In the genomic region with DNA sequence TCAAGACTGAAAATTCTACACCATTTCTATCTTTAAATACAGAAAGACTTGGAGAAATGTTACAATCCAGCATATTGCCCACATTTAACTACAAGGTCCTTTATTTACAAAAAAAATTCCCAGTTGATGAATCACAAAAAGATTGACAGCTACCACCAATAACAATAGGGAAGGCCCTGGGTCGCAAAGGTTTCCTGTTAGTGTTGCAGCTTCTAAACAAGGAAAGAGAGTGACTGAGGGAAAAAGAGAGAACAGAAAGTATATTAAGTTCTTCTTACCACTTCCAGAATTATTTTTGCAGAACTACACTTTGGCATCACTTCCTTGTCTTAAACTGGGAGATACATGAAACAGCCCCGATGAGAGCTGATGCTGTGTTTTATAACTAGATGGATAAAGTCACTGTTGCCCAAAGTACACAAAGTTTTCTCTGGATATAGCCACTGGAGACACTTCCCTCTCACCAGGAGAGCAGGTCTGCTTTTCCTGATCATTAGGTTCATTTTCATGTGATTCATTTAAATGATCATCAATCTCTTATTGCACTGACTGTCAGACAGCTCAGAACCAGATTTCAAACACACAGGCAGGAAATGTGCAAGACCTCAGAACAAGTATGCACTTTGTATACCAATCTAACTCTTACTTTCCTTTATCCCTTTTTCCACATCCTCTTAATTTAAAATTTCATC, we compare ENCODE assay signal across 9 cellular contexts. TPM values are rescaled to one million over a fixed set of nuclear protein-coding genes. Genes with fewer than 3 reads are reported as not detected.
DNase-seq lines count a peak whose midpoint lies in the region; ATAC-seq, FAIRE-seq and TF ChIP-seq lines count a peak whose summit lies in the region.
"Had no signal": no experiment of that assay in that cellular context is flagged by ENCODE, and none has a peak within 500 bp of the region (broad histone marks: within the 10 kb centered on the region; RNA-seq: fewer than 3 reads in every experiment).

No MANE protein-coding gene starts in this region.

- H3K9me3 ChIP-seq in pancreas: no peaks in the 10 kb centered on the region
- H3K9me3 ChIP-seq: gastrocnemius medialis had no signal

- peaks cover 0 to 18% (median 0%) of the 10 kb centered on the region in 3 donors for H3K4me1 ChIP-seq in pancreas
- H3K4me1 ChIP-seq: gastrocnemius medialis had no signal

- H3K4me3 ChIP-seq in pancreas: no peak overlapping the region
- H3K4me3 ChIP-seq: gastrocnemius medialis had no signal

- ATAC-seq in GM21526 (IDR thresholded peaks at IDR 0.05; ENCODE audit: low FRiP score, unreplicated experiment) (peak; percentile 63), pancreas (peak in 3 of 4 donors; percentile 57 to 80 (median 78)), GM18517 (IDR thresholded peaks at IDR 0.05; ENCODE audit: unreplicated experiment) (no peak), HG02588 (IDR thresholded peaks at IDR 0.05; ENCODE audit: unreplicated experiment) (no peak)
- no peak for ATAC-seq in effector memory CD8-positive, alpha-beta T cell (replicated peaks)

- H3K27ac Mint-ChIP-seq in effector memory CD8-positive, alpha-beta T cell: no peak overlapping the region

- H3K4me1 Mint-ChIP-seq in effector memory CD8-positive, alpha-beta T cell (ENCODE audit: low read depth in 2 of 2): no peaks in the 10 kb centered on the region

- peaks cover 0 to 5% of the 10 kb centered on the region in 2 donors for H3K9me3 Mint-ChIP-seq in effector memory CD8-positive, alpha-beta T cell

- intact Hi-C loops in pancreas (cut with DNase I): no loop called here

- peaks cover 0 to 10% (median 4%) of the 10 kb centered on the region in 3 donors for H3K36me3 ChIP-seq in pancreas
- H3K36me3 ChIP-seq: gastrocnemius medialis had no signal

- FAIRE-seq in pancreas (lab: Jason Lieb, UNC): no peak

- H3K4me3 Mint-ChIP-seq in effector memory CD8-positive, alpha-beta T cell: no peak overlapping the region

- TF ChIP-seq CTCF in pancreas (IDR thresholded peaks at IDR 0.05): no peak

- DNase-seq in NOMO-1 treated with DMSO at 0.1 percent for 48 hours (lab: John Stamatoyannopoulos, UW; ENCODE audit: unreplicated experiment) (peak; percentile 92), epithelial cell of prostate (ENCODE audit: low read depth, low spot score) (peak; percentile 6), pancreas (peak in 1 of 6 donors; percentile 20)
- DNase-seq in effector memory CD8-positive, alpha-beta T cell: no peak
- DNase-seq in stimulated activated naive CD4-positive, alpha-beta T cell (lab: John Stamatoyannopoulos, UW): no peak

- no peaks in the 10 kb centered on the region for H3K27me3 Mint-ChIP-seq in effector memory CD8-positive, alpha-beta T cell

- WGBS in pancreas, 2 donors: 61 to 76% methylated on average over 2 of the region's 2 CpGs

- H3K27ac ChIP-seq in epithelial cell of prostate (peak overlapping the region; percentile 37), pancreas (peak overlapping the region in 2 of 4 donors; percentile 19 to 24)
- H3K27ac ChIP-seq: gastrocnemius medialis had no signal

- H3K27me3 ChIP-seq in pancreas: no peaks in the 10 kb centered on the region
- H3K27me3 ChIP-seq: gastrocnemius medialis had no signal

- H3K36me3 Mint-ChIP-seq in effector memory CD8-positive, alpha-beta T cell (ENCODE audit: insufficient read depth): no peaks in the 10 kb centered on the region

RNA-seq across cellular contexts. Expression of a gene that starts 57.0 kb away (rescaled TPM):
- 10 to 100 TPM; 17.3 to 31.6 (median 24.3) TPM for total RNA-seq in pancreas
- 10 to 100 TPM; 12.7 to 17.3 TPM for polyA plus RNA-seq in pancreas

Comparison
In these comparisons a context has a peak if more than half of its experiments do, and no peak if none do; other contexts are left out.
1. ATAC-seq: peak in GM21526 (single experiment) and pancreas (3 of 4); none in GM18517 (single experiment), HG02588 (single experiment) and effector memory CD8-positive, alpha-beta T cell (single experiment).
2. DNase-seq: peak in NOMO-1 treated with DMSO at 0.1 percent for 48 hours (single experiment) and epithelial cell of prostate (single experiment); none in effector memory CD8-positive, alpha-beta T cell (0 of 3) and stimulated activated naive CD4-positive, alpha-beta T cell (0 of 6).